In genomic region chr19:55247621-55248099, GRCh38 we compare ENCODE assay signal across 1 cellular context.
TF ChIP-seq lines count a peak whose summit lies in the region.

No MANE protein-coding gene starts in this region.

TF ChIP-seq in SK-N-SH, 30 proteins besides CTCF, POLR2A, EP300 and RAD21:
- no peak for TF ChIP-seq ZBTB33 (IDR thresholded peaks at IDR 0.05; ENCODE audit: borderline replicate concordance, low read depth)
- no peak for TF ChIP-seq GATA2 (CRISPR knock-in tag; IDR thresholded peaks at IDR 0.05)
- TF ChIP-seq USF1 (IDR thresholded peaks at IDR 0.05; ENCODE audit: borderline replicate concordance, low read depth), result no peak
- TF ChIP-seq USF2 (IDR thresholded peaks at IDR 0.05; ENCODE audit: borderline replicate concordance, low read depth, low read length), result no peak
- TF ChIP-seq MXI1 (IDR thresholded peaks at IDR 0.05; ENCODE audit: low read depth, low read length), result peak; percentile 10; the same call in 1 of the 2 replicates
